In the genomic region with DNA sequence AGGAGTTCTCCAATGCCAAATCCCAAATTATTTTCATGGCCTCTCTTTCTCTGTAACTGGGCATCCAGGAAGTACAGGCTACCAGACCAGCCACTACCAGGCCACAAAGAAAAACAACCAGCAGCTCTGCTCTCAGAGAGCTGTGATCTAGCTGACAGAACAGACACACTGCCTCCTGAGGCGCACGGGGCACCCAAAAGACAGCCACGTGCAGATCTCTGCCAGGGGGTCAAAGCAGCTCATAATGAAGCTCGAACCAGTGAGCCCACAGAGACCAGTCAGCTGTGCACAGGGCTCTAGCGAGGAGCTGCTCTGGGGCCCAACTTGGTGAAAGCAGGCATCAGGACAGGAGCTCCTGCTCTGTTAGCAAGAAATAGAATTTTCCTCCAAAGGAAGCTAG, we compare ENCODE assay signal across 10 cellular contexts. TPM values are rescaled to one million over a fixed set of nuclear protein-coding genes. Genes with fewer than 3 reads are reported as not detected.
DNase-seq lines count a peak whose midpoint lies in the region; ATAC-seq, FAIRE-seq and TF ChIP-seq lines count a peak whose summit lies in the region.
"Had no signal": no experiment of that assay in that cellular context is flagged by ENCODE, and none has a peak within 500 bp of the region (broad histone marks: within the 10 kb centered on the region; RNA-seq: fewer than 3 reads in every experiment).

No MANE protein-coding gene starts in this region.

- H3K9me3 Mint-ChIP-seq in CD4-positive, alpha-beta T cell, result no peaks in the 10 kb centered on the region

- no peaks in the 10 kb centered on the region for H3K27me3 ChIP-seq in CD4-positive, alpha-beta T cell (ENCODE audit: control insufficient read depth, insufficient read depth, low read length)
- H3K27me3 ChIP-seq in HAP-1 (ENCODE audit: low read depth), result no peaks in the 10 kb centered on the region

- POLR2A ChIA-PET in CD4-positive, alpha-beta T cell (lab: Charles Lee), result interaction anchor here (0.7 to 2.2 kb wide), 8 partner anchors 9 to 31 kb away, joined by 3 to 8 read pairs (median 3); no protein-coding TSS in a partner anchor

- H3K4me1 ChIP-seq in HAP-1, result peaks cover 9% of the 10 kb centered on the region

- peak overlapping the region; percentile 95 for H3K27ac Mint-ChIP-seq in CD4-positive, alpha-beta T cell

- TF ChIP-seq CTCF in CD4-positive, alpha-beta T cell (IDR thresholded peaks at IDR 0.05), result no peak
- TF ChIP-seq CTCF in VCaP (conservative IDR thresholded peaks at IDR 0.05), result no peak

- DNase-seq in CD4-positive, alpha-beta T cell, result no peak
- DNase-seq in Right ventricle myocardium superior (no peak), sciatic nerve (ENCODE audit: low spot score) (no peak), NCI-H2227 treated with DMSO at 0.1 percent for 48 hours (lab: John Stamatoyannopoulos, UW) (no peak), SKM-1 (lab: John Stamatoyannopoulos, UW; ENCODE audit: unreplicated experiment) (no peak), GM12892 (ENCODE audit: insufficient read length) (no peak), HAP-1 (ENCODE audit: low spot score in 2 of 2) (no peak)
- DNase-seq: T-helper 1 cell had no signal

- intact Hi-C loops in CD4-positive, alpha-beta T cell (cut with DNase I, micrococcal nuclease), result loop anchor here in 1 of 2 experiments (5.0 kb wide), 1 partner anchor 34 kb away; no protein-coding TSS in a partner anchor
- intact Hi-C loops in Right ventricle myocardium superior (cut with DNase I), result no loop called here
- intact Hi-C loops in sciatic nerve (cut with DNase I), result no loop called here

- FAIRE-seq in GM12892 (lab: Jason Lieb, UNC), result no peak
- FAIRE-seq: H54 had no signal

- H3K4me3 Mint-ChIP-seq in CD4-positive, alpha-beta T cell, result peak overlapping the region; percentile 15

- peaks cover 15% of the 10 kb centered on the region for H3K36me3 Mint-ChIP-seq in CD4-positive, alpha-beta T cell (ENCODE audit: low read depth)

- H3K36me3 ChIP-seq in HAP-1 (replicated peaks), result no peaks in the 10 kb centered on the region; the same call in 1 of the 2 replicates

- H3K4me3 ChIP-seq in HAP-1, result no peak overlapping the region

- in situ Hi-C loops in HAP-1 (cut with MboI; ENCODE audit: low sequenced_read_pairs), result no loop called here

- CTCF ChIA-PET in CD4-positive, alpha-beta T cell (lab: Charles Lee), result interaction anchor here (0.9 kb wide), 1 partner anchor 10 kb away, joined by 3 read pairs; no protein-coding TSS in a partner anchor

- no peaks in the 10 kb centered on the region for H3K9me3 ChIP-seq in CD4-positive, alpha-beta T cell (ENCODE audit: control insufficient read depth, low read length)
- no peaks in the 10 kb centered on the region for H3K9me3 ChIP-seq in HAP-1

- peaks cover 91% of the 10 kb centered on the region for H3K4me1 Mint-ChIP-seq in CD4-positive, alpha-beta T cell (ENCODE audit: low read depth)

- no peak for ATAC-seq in CD4-positive, alpha-beta T cell (ENCODE audit: poor library complexity)
- ATAC-seq in Right ventricle myocardium superior (ENCODE audit: poor library complexity) (peak; percentile 3), sciatic nerve (peak; percentile 11)

- no peak for TF ChIP-seq POLR2A in GM12892 (IDR thresholded peaks at IDR 0.05; ENCODE audit: low read depth, low read length)

- H3K27ac ChIP-seq in CD4-positive, alpha-beta T cell (ENCODE audit: low read depth, low read length), result peak overlapping the region; percentile 17
- peak overlapping the region; percentile 53 for H3K27ac ChIP-seq in VCaP

- no peaks in the 10 kb centered on the region for H3K27me3 Mint-ChIP-seq in CD4-positive, alpha-beta T cell

RNA-seq across cellular contexts. Expression of gene ACTN1, which starts 30.4 kb away (rescaled TPM):
- total RNA-seq in CD4-positive, alpha-beta T cell, result 100 to 1,000 TPM; 128 to 143 TPM
- total RNA-seq in Right ventricle myocardium superior (92.5 TPM), sciatic nerve (216 TPM)
- 0.40 TPM for polyA plus RNA-seq in GM12892 (2012; ENCODE audit: missing spikeins)
